Comparison of ENCODE assay signal across 1 cellular context in the genomic region with DNA sequence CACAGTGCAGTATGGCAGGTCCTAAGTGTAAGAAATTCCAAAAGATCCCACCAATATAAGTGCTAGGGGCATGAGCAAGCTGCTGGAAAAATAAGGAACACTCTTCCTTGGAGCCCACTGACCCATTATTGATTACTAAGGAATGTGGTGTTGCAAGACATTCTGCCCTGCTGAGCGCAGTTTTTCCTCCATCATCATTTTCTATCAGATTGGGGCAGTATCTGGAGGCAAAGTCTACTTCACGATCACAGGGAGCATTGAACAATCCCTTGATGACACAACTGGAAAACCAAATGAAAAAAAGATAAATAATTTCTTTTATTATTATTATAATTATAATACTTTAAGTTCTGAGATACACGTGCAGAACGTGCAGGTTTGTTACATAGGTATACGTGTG.
A peak's percentile ranks its signal among the peaks of the same experiment; 100 is the strongest.
TF ChIP-seq lines count a peak whose summit lies in the region.

No MANE protein-coding gene starts in this region.

TF ChIP-seq in liver, 16 proteins besides CTCF, POLR2A, EP300 and RAD21 (continued from another document):
- TF ChIP-seq REST (IDR thresholded peaks at IDR 0.05), result no peak
- no peak for TF ChIP-seq FOXA2 (IDR thresholded peaks at IDR 0.05)
- no peak for TF ChIP-seq YY1 (IDR thresholded peaks at IDR 0.05)
- TF ChIP-seq JUND (IDR thresholded peaks at IDR 0.05), result no peak
- no peak for TF ChIP-seq TAF1 (conservative IDR thresholded peaks at IDR 0.05)
- TF ChIP-seq HNF4A (conservative IDR thresholded peaks at IDR 0.05), result peak; percentile 69 to 78
- TF ChIP-seq, protein P1, sequence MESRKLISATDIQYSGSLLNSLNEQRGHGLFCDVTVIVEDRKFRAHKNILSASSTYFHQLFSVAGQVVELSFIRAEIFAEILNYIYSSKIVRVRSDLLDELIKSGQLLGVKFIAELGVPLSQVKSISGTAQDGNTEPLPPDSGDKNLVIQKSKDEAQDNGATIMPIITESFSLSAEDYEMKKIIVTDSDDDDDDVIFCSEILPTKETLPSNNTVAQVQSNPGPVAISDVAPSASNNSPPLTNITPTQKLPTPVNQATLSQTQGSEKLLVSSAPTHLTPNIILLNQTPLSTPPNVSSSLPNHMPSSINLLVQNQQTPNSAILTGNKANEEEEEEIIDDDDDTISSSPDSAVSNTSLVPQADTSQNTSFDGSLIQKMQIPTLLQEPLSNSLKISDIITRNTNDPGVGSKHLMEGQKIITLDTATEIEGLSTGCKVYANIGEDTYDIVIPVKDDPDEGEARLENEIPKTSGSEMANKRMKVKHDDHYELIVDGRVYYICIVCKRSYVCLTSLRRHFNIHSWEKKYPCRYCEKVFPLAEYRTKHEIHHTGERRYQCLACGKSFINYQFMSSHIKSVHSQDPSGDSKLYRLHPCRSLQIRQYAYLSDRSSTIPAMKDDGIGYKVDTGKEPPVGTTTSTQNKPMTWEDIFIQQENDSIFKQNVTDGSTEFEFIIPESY (IDR thresholded peaks at IDR 0.05), result no peak
- TF ChIP-seq FOXA1 (IDR thresholded peaks at IDR 0.05), result no peak
- TF ChIP-seq HNF4G (IDR thresholded peaks at IDR 0.05), result peak; percentile 23
- no peak for TF ChIP-seq NR2F2 (IDR thresholded peaks at IDR 0.05)
- peak; percentile 46 to 52 for TF ChIP-seq RXRA (IDR thresholded peaks at IDR 0.05)
- TF ChIP-seq, protein P2, sequence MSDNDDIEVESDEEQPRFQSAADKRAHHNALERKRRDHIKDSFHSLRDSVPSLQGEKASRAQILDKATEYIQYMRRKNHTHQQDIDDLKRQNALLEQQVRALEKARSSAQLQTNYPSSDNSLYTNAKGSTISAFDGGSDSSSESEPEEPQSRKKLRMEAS (IDR thresholded peaks at IDR 0.05), result no peak
